In the genomic region with DNA sequence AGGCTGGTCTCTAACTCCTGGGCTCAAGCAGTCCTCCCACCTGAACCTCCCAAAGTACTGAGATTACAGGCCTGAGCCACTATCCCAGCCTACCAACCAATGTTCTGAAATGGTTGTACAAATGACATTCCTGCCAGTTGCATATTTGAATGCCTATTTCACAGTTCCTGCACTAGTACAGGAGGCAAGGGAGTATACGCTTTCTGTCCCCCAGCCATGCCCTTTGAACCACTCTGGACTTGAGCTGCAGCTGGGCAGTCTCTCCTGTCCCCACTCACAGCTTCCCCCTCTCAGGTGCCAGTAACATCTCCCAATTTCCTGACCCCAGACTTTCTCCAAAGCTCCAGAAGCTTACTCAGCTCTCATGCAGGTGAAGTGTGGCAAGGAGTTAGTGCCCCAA, we compare ENCODE assay signal across 1 cellular context.
A peak's percentile ranks its signal among the peaks of the same experiment; 100 is the strongest.
TF ChIP-seq lines count a peak whose summit lies in the region.

No MANE protein-coding gene starts in this region.

TF ChIP-seq in HepG2, 621 proteins besides CTCF, POLR2A, EP300 and RAD21 (continued from another document):
- TF ChIP-seq, protein P1, sequence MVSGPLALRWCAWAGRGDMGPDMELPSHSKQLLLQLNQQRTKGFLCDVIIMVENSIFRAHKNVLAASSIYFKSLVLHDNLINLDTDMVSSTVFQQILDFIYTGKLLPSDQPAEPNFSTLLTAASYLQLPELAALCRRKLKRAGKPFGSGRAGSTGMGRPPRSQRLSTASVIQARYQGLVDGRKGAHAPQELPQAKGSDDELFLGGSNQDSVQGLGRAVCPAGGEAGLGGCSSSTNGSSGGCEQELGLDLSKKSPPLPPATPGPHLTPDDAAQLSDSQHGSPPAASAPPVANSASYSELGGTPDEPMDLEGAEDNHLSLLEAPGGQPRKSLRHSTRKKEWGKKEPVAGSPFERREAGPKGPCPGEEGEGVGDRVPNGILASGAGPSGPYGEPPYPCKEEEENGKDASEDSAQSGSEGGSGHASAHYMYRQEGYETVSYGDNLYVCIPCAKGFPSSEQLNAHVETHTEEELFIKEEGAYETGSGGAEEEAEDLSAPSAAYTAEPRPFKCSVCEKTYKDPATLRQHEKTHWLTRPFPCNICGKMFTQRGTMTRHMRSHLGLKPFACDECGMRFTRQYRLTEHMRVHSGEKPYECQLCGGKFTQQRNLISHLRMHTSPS (CRISPR knock-in tag; IDR thresholded peaks at IDR 0.05; ENCODE audit: low read depth), result 0 out of 2 replicates have a peak, but pooled peaks have one; percentile 20
- TF ChIP-seq ZNF263 (CRISPR knock-in tag; IDR thresholded peaks at IDR 0.05) (peak; percentile 38; the same call in 1 of the 2 replicates), GATAD2A (CRISPR knock-in tag; IDR thresholded peaks at IDR 0.05) (0 out of 2 replicates have a peak, but pooled peaks have one; percentile 22), KDM6A (CRISPR knock-in tag; IDR thresholded peaks at IDR 0.05; ENCODE audit: low read depth) (no peak), PPARG (CRISPR knock-in tag; conservative IDR thresholded peaks at IDR 0.05) (0 out of 2 replicates have a peak, but pooled peaks have one; percentile 15), ZNF124 (CRISPR knock-in tag; IDR thresholded peaks at IDR 0.05) (0 out of 2 replicates have a peak, but pooled peaks have one; percentile 21), ZBTB21 (CRISPR knock-in tag; IDR thresholded peaks at IDR 0.05) (no peak), ZNF619 (CRISPR knock-in tag; IDR thresholded peaks at IDR 0.05) (no peak), ZEB1 (IDR thresholded peaks at IDR 0.05; ENCODE audit: insufficient replicate concordance, low read depth) (peak; percentile 13), ZNF121 (CRISPR knock-in tag; IDR thresholded peaks at IDR 0.05) (peak; percentile 79), HNF4G (IDR thresholded peaks at IDR 0.05; ENCODE audit: borderline replicate concordance, low read depth, low read length) (peak; percentile 68), HNF4G (CRISPR knock-in tag; IDR thresholded peaks at IDR 0.05; ENCODE audit: borderline replicate concordance, low read depth) (no peak), POLR2G (IDR thresholded peaks at IDR 0.05; ENCODE audit: low read depth, low read length) (peak; percentile 50; the same call in 1 of the 2 replicates), MYC (CRISPR knock-in tag; IDR thresholded peaks at IDR 0.05; ENCODE audit: borderline replicate concordance) (peak; percentile 16; the same call in 1 of the 2 replicates)
- TF ChIP-seq, protein P2, sequence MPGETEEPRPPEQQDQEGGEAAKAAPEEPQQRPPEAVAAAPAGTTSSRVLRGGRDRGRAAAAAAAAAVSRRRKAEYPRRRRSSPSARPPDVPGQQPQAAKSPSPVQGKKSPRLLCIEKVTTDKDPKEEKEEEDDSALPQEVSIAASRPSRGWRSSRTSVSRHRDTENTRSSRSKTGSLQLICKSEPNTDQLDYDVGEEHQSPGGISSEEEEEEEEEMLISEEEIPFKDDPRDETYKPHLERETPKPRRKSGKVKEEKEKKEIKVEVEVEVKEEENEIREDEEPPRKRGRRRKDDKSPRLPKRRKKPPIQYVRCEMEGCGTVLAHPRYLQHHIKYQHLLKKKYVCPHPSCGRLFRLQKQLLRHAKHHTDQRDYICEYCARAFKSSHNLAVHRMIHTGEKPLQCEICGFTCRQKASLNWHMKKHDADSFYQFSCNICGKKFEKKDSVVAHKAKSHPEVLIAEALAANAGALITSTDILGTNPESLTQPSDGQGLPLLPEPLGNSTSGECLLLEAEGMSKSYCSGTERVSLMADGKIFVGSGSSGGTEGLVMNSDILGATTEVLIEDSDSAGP (CRISPR knock-in tag; IDR thresholded peaks at IDR 0.05; ENCODE audit: borderline replicate concordance), result peak; percentile 27; the same call in 1 of the 2 replicates
- TF ChIP-seq, protein P3, sequence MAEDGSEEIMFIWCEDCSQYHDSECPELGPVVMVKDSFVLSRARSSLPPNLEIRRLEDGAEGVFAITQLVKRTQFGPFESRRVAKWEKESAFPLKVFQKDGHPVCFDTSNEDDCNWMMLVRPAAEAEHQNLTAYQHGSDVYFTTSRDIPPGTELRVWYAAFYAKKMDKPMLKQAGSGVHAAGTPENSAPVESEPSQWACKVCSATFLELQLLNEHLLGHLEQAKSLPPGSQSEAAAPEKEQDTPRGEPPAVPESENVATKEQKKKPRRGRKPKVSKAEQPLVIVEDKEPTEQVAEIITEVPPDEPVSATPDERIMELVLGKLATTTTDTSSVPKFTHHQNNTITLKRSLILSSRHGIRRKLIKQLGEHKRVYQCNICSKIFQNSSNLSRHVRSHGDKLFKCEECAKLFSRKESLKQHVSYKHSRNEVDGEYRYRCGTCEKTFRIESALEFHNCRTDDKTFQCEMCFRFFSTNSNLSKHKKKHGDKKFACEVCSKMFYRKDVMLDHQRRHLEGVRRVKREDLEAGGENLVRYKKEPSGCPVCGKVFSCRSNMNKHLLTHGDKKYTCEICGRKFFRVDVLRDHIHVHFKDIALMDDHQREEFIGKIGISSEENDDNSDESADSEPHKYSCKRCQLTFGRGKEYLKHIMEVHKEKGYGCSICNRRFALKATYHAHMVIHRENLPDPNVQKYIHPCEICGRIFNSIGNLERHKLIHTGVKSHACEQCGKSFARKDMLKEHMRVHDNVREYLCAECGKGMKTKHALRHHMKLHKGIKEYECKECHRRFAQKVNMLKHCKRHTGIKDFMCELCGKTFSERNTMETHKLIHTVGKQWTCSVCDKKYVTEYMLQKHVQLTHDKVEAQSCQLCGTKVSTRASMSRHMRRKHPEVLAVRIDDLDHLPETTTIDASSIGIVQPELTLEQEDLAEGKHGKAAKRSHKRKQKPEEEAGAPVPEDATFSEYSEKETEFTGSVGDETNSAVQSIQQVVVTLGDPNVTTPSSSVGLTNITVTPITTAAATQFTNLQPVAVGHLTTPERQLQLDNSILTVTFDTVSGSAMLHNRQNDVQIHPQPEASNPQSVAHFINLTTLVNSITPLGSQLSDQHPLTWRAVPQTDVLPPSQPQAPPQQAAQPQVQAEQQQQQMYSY (CRISPR knock-in tag; IDR thresholded peaks at IDR 0.05), result no peak
- TF ChIP-seq, protein P4, sequence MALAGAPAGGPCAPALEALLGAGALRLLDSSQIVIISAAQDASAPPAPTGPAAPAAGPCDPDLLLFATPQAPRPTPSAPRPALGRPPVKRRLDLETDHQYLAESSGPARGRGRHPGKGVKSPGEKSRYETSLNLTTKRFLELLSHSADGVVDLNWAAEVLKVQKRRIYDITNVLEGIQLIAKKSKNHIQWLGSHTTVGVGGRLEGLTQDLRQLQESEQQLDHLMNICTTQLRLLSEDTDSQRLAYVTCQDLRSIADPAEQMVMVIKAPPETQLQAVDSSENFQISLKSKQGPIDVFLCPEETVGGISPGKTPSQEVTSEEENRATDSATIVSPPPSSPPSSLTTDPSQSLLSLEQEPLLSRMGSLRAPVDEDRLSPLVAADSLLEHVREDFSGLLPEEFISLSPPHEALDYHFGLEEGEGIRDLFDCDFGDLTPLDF (CRISPR knock-in tag; IDR thresholded peaks at IDR 0.05), result no peak
- TF ChIP-seq, protein P5, sequence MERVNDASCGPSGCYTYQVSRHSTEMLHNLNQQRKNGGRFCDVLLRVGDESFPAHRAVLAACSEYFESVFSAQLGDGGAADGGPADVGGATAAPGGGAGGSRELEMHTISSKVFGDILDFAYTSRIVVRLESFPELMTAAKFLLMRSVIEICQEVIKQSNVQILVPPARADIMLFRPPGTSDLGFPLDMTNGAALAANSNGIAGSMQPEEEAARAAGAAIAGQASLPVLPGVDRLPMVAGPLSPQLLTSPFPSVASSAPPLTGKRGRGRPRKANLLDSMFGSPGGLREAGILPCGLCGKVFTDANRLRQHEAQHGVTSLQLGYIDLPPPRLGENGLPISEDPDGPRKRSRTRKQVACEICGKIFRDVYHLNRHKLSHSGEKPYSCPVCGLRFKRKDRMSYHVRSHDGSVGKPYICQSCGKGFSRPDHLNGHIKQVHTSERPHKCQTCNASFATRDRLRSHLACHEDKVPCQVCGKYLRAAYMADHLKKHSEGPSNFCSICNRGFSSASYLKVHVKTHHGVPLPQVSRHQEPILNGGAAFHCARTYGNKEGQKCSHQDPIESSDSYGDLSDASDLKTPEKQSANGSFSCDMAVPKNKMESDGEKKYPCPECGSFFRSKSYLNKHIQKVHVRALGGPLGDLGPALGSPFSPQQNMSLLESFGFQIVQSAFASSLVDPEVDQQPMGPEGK (CRISPR knock-in tag; IDR thresholded peaks at IDR 0.05), result peak; percentile 50
- TF ChIP-seq, protein P6, sequence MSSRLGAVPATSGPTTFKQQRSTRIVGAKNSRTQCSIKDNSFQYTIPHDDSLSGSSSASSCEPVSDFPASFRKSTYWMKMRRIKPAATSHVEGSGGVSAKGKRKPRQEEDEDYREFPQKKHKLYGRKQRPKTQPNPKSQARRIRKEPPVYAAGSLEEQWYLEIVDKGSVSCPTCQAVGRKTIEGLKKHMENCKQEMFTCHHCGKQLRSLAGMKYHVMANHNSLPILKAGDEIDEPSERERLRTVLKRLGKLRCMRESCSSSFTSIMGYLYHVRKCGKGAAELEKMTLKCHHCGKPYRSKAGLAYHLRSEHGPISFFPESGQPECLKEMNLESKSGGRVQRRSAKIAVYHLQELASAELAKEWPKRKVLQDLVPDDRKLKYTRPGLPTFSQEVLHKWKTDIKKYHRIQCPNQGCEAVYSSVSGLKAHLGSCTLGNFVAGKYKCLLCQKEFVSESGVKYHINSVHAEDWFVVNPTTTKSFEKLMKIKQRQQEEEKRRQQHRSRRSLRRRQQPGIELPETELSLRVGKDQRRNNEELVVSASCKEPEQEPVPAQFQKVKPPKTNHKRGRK (CRISPR knock-in tag; IDR thresholded peaks at IDR 0.05), result 0 out of 2 replicates have a peak, but pooled peaks have one; percentile 41
- TF ChIP-seq, protein P7, sequence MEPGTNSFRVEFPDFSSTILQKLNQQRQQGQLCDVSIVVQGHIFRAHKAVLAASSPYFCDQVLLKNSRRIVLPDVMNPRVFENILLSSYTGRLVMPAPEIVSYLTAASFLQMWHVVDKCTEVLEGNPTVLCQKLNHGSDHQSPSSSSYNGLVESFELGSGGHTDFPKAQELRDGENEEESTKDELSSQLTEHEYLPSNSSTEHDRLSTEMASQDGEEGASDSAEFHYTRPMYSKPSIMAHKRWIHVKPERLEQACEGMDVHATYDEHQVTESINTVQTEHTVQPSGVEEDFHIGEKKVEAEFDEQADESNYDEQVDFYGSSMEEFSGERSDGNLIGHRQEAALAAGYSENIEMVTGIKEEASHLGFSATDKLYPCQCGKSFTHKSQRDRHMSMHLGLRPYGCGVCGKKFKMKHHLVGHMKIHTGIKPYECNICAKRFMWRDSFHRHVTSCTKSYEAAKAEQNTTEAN (CRISPR knock-in tag; conservative IDR thresholded peaks at IDR 0.05), result 0 out of 2 replicates have a peak, but pooled peaks have one; percentile 49
